Comparison of ENCODE assay signal across 13 cellular contexts in genomic region chr18:4854664-4855063, GRCh38.
"Had no signal": no experiment of that assay in that cellular context is flagged by ENCODE, and none has a peak within 500 bp of the region (broad histone marks: within the 10 kb centered on the region; RNA-seq: fewer than 3 reads in every experiment).

No MANE protein-coding gene starts in this region.

- H3K36me3 Mint-ChIP-seq: activated naive CD4-positive, alpha-beta T cell treated with anti-CD3 and anti-CD28 coated beads, Interleukin-2, amount 10 ng/mL, durations not matched to agents 7 days and 5 days; memory B cell; naive thymus-derived CD8-positive, alpha-beta T cell; stimulated activated naive B cell treated with anti-CD40 and anti-IgM and Interleukin-4, amounts not matched to agents 10 μg/mL and 1 μg/mL and 100 μg/mL, for 72 hours; type B pancreatic cell had no signal

- ATAC-seq: activated T-helper 17 cell treated with anti-CD3 and anti-CD28 coated beads, Interleukin-2, amount 50 U/mL, for 72 hours; naive thymus-derived CD8-positive, alpha-beta T cell; stimulated activated naive B cell treated with anti-CD40 and anti-IgM and Interleukin-4, amounts not matched to agents 10 μg/mL and 1 μg/mL and 100 μg/mL, for 72 hours had no signal

- H3K27ac Mint-ChIP-seq: activated naive CD4-positive, alpha-beta T cell treated with anti-CD3 and anti-CD28 coated beads, Interleukin-2, amount 10 ng/mL, durations not matched to agents 7 days and 5 days; activated T-helper 17 cell treated with anti-CD3 and anti-CD28 coated beads, Interleukin-2, amount 50 U/mL, for 72 hours; memory B cell; naive thymus-derived CD8-positive, alpha-beta T cell; progenitor cell of endocrine pancreas; stimulated activated naive B cell treated with anti-CD40 and anti-IgM and Interleukin-4, amounts not matched to agents 10 μg/mL and 1 μg/mL and 100 μg/mL, for 72 hours; type B pancreatic cell had no signal

- H3K4me3 ChIP-seq: esophagus muscularis mucosa, left ventricle myocardium inferior, right atrium auricular region, SJSA1 had no signal

- H3K4me1 Mint-ChIP-seq: activated naive CD4-positive, alpha-beta T cell treated with anti-CD3 and anti-CD28 coated beads, Interleukin-2, amount 10 ng/mL, durations not matched to agents 7 days and 5 days; activated T-helper 17 cell treated with anti-CD3 and anti-CD28 coated beads, Interleukin-2, amount 50 U/mL, for 72 hours; memory B cell; naive thymus-derived CD8-positive, alpha-beta T cell; stimulated activated naive B cell treated with anti-CD40 and anti-IgM and Interleukin-4, amounts not matched to agents 10 μg/mL and 1 μg/mL and 100 μg/mL, for 72 hours had no signal

- H3K4me3 Mint-ChIP-seq: activated naive CD4-positive, alpha-beta T cell treated with anti-CD3 and anti-CD28 coated beads, Interleukin-2, amount 10 ng/mL, durations not matched to agents 7 days and 5 days; activated T-helper 17 cell treated with anti-CD3 and anti-CD28 coated beads, Interleukin-2, amount 50 U/mL, for 72 hours; memory B cell; naive thymus-derived CD8-positive, alpha-beta T cell; stimulated activated naive B cell treated with anti-CD40 and anti-IgM and Interleukin-4, amounts not matched to agents 10 μg/mL and 1 μg/mL and 100 μg/mL, for 72 hours; type B pancreatic cell had no signal

- DNase-seq: activated naive CD4-positive, alpha-beta T cell treated with anti-CD3 and anti-CD28 coated beads, Interleukin-2, amount 10 ng/mL, durations not matched to agents 7 days and 5 days; kidney; left ventricle myocardium inferior; naive thymus-derived CD8-positive, alpha-beta T cell; stimulated activated CD4-positive, alpha-beta T cell treated with anti-CD3 and anti-CD28 coated beads, Interleukin-4, amount 100 ng/mL, for 1 hour; stimulated activated naive B cell treated with anti-CD40 and anti-IgM and Interleukin-4, amounts not matched to agents 10 μg/mL and 1 μg/mL and 100 μg/mL, for 72 hours had no signal

- H3K27me3 Mint-ChIP-seq: activated naive CD4-positive, alpha-beta T cell treated with anti-CD3 and anti-CD28 coated beads, Interleukin-2, amount 10 ng/mL, durations not matched to agents 7 days and 5 days; activated T-helper 17 cell treated with anti-CD3 and anti-CD28 coated beads, Interleukin-2, amount 50 U/mL, for 72 hours; memory B cell; progenitor cell of endocrine pancreas; stimulated activated naive B cell treated with anti-CD40 and anti-IgM and Interleukin-4, amounts not matched to agents 10 μg/mL and 1 μg/mL and 100 μg/mL, for 72 hours had no signal

- H3K4me1 ChIP-seq: esophagus muscularis mucosa, left ventricle myocardium inferior, right atrium auricular region, SJSA1 had no signal

- H3K27me3 ChIP-seq: esophagus muscularis mucosa, right atrium auricular region, SJSA1 had no signal

- H3K36me3 ChIP-seq: esophagus muscularis mucosa, left ventricle myocardium inferior, right atrium auricular region, SJSA1 had no signal

- H3K9me3 ChIP-seq: esophagus muscularis mucosa, left ventricle myocardium inferior, right atrium auricular region, SJSA1 had no signal

- H3K27ac ChIP-seq: esophagus muscularis mucosa, left ventricle myocardium inferior, right atrium auricular region, SJSA1 had no signal

- H3K9me3 Mint-ChIP-seq: type B pancreatic cell had no signal
